1 cellular context compared by ENCODE assay signal in the genomic region with DNA sequence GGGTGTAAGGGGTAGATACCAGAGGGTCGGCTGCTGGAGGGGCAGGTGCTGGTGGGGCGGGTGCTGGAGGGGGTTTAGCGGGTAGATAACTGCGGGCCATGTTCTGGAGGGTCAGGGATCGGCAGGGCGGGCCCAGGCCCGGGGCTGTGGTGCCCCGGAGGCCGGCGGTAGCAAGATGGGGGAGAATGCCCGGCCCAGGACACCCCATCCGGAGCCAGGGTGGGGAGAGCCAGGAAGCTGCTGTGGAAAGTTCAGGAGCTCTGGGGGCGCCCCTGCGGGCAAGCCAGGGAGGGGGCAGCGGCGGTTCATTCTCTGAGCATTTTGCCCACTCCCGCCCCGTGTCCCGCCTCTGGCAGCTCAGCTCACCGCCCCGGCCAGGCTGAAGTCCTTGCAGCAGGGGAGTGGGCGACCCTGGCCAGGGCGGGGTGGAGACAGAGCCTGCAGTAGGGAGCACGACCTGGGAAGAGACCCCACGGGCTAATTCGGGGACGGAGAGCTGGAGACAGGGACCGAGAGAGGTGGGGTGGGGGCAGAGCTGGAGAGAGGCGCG.
TF ChIP-seq lines count a peak whose summit lies in the region.

No MANE protein-coding gene starts in this region.

TF ChIP-seq in IMR-90, 13 proteins besides CTCF, POLR2A, EP300 and RAD21:
- no peak for TF ChIP-seq MAZ (IDR thresholded peaks at IDR 0.05; ENCODE audit: borderline replicate concordance, low read depth, low read length)
- TF ChIP-seq, protein P1, sequence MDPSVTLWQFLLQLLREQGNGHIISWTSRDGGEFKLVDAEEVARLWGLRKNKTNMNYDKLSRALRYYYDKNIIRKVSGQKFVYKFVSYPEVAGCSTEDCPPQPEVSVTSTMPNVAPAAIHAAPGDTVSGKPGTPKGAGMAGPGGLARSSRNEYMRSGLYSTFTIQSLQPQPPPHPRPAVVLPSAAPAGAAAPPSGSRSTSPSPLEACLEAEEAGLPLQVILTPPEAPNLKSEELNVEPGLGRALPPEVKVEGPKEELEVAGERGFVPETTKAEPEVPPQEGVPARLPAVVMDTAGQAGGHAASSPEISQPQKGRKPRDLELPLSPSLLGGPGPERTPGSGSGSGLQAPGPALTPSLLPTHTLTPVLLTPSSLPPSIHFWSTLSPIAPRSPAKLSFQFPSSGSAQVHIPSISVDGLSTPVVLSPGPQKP (IDR thresholded peaks at IDR 0.05; ENCODE audit: borderline replicate concordance, low read depth, low read length): no peak
- no peak for TF ChIP-seq USF2 (IDR thresholded peaks at IDR 0.05; ENCODE audit: low read depth, low read length)
- TF ChIP-seq BHLHE40 (IDR thresholded peaks at IDR 0.05; ENCODE audit: low read depth, low read length): no peak
- TF ChIP-seq SMC3 (IDR thresholded peaks at IDR 0.05; ENCODE audit: low read depth, low read length): no peak
- no peak for TF ChIP-seq RCOR1 (IDR thresholded peaks at IDR 0.05; ENCODE audit: insufficient replicate concordance, low read length)
- no peak for TF ChIP-seq MAFK (IDR thresholded peaks at IDR 0.05; ENCODE audit: low read depth, low read length)
- TF ChIP-seq MXI1 (IDR thresholded peaks at IDR 0.05; ENCODE audit: borderline replicate concordance, low read depth, low read length): no peak
- TF ChIP-seq NFE2L2 (IDR thresholded peaks at IDR 0.05; ENCODE audit: low read depth, low read length): no peak
- no peak for TF ChIP-seq CHD1 (IDR thresholded peaks at IDR 0.05; ENCODE audit: low read depth, low read length)
- TF ChIP-seq CEBPB (IDR thresholded peaks at IDR 0.05; ENCODE audit: low read depth, low read length): no peak
- no peak for TF ChIP-seq RFX5 (IDR thresholded peaks at IDR 0.05; ENCODE audit: low read depth, low read length)
- TF ChIP-seq FOS (IDR thresholded peaks at IDR 0.05; ENCODE audit: low read depth, low read length): no peak
